8 cellular contexts compared by ENCODE assay signal in the genomic region with DNA sequence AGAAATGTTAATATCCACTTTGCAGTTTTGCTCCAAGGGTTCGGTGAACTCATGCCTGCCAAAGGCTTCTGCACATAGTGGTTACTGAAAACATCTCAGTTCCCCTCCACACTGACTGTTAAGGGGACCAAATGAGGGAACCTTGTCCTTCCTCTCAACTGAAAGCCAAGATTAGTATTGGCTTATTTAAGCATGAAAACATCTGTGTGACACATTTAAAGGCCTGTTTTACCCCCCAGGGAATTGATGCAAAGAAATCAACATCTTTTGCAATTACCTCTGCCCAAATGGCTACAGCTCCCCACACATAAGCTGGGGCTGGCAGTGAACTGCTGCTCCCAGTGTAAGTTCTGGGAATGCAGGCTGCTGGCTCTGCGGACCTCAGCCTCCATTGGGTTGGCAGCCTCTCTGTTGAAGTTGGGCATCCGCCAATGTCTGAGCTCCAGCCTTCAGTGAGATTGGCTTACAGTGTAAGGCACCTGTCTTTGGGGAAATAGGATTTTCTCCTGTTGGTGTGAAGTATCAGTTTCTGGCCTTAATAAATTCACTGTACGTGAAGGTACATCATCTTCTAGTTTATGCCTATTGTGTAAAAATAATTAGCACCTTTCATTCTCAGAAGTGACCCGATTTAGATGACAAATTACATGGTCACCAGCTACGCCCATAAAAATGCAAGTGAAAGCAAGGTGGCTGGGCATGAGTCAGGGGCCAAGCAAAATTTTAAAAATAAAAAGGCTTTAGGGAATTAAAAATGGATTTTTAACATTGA.
A peak's percentile ranks its signal among the peaks of the same experiment; 100 is the strongest.
DNase-seq lines count a peak whose midpoint lies in the region; ATAC-seq and TF ChIP-seq lines count a peak whose summit lies in the region.

No MANE protein-coding gene starts in this region.

- no peak overlapping the region for H3K27ac ChIP-seq in endodermal cell (ENCODE audit: low read depth, low read length)

- H3K4me1 Mint-ChIP-seq in endodermal cell, result peaks cover 9% of the 10 kb centered on the region

- no peaks in the 10 kb centered on the region for H3K27me3 ChIP-seq in endodermal cell (ENCODE audit: control insufficient read depth, insufficient read depth, low read length, poor library complexity, severe bottlenecking)

- no peaks in the 10 kb centered on the region for H3K27me3 Mint-ChIP-seq in endodermal cell (ENCODE audit: insufficient read depth)

- intact Hi-C loops in left ventricle myocardium superior (cut with micrococcal nuclease), result no loop called here

- H3K36me3 ChIP-seq in endodermal cell (ENCODE audit: control insufficient read depth, insufficient read depth, low read length), result no peaks in the 10 kb centered on the region

- H3K9ac ChIP-seq in endodermal cell (ENCODE audit: extremely low read depth, low read length, poor library complexity, severe bottlenecking), result no peak overlapping the region

- H3K4me1 ChIP-seq in endodermal cell (ENCODE audit: control insufficient read depth, insufficient read depth, low read length), result no peaks in the 10 kb centered on the region

- 94 to 100% methylated on average over 3 to 6 of the region's 6 CpGs for WGBS in endodermal cell (ENCODE audit: insufficient coverage in 1 of 2, insufficient read length in 1 of 2), 2 experiments

- no peak for TF ChIP-seq CTCF in endodermal cell (conservative IDR thresholded peaks at IDR 0.05)

- no peak overlapping the region for H3K4me3 ChIP-seq in endodermal cell (ENCODE audit: low read length)

- H3K36me3 Mint-ChIP-seq in endodermal cell (ENCODE audit: low read depth), result no peaks in the 10 kb centered on the region

- ATAC-seq in GM21723 (IDR thresholded peaks at IDR 0.05; ENCODE audit: unreplicated experiment) (peak; percentile 74), left ventricle myocardium superior (peak; percentile 85)

- no peaks in the 10 kb centered on the region for H3K9me3 ChIP-seq in endodermal cell (ENCODE audit: control insufficient read depth, low read length)

- no peaks in the 10 kb centered on the region for H3K9me3 Mint-ChIP-seq in endodermal cell

- no peak overlapping the region for H3K27ac Mint-ChIP-seq in endodermal cell

- DNase-seq in GM03348 (ENCODE audit: low spot score), result peak; percentile 22
- DNase-seq in NCI-H1105 treated with DMSO at 0.1 percent for 48 hours (lab: John Stamatoyannopoulos, UW), result peak; percentile 55
- peak; percentile 77 for DNase-seq in left ventricle myocardium superior
- DNase-seq in activated effector memory CD4-positive, alpha-beta T cell treated with Interleukin-2 at 50 U/mL for 16 hours, result no peak
- no peak for DNase-seq in Kasumi-1 (lab: John Stamatoyannopoulos, UW)
- DNase-seq in HUDEP-2 (lab: John Stamatoyannopoulos, UW; ENCODE audit: unreplicated experiment in 76 of 76), result no peak
- no peak for DNase-seq in endodermal cell

- no peak overlapping the region for H3K4me3 Mint-ChIP-seq in endodermal cell

Comparison
In these comparisons a context has a peak if more than half of its experiments do, and no peak if none do; other contexts are left out.
1. DNase-seq: peak in GM03348 (single experiment), NCI-H1105 treated with DMSO at 0.1 percent for 48 hours (single experiment) and left ventricle myocardium superior (single experiment); none in activated effector memory CD4-positive, alpha-beta T cell treated with Interleukin-2 at 50 U/mL for 16 hours (single experiment), Kasumi-1 (0 of 2), HUDEP-2 (0 of 76) and endodermal cell (single experiment).